In genomic region chr9:112696461-112696860, GRCh38 we compare ENCODE assay signal across 15 cellular contexts.
"Had no signal": no experiment of that assay in that cellular context is flagged by ENCODE, and none has a peak within 500 bp of the region (broad histone marks: within the 10 kb centered on the region; RNA-seq: fewer than 3 reads in every experiment).

No MANE protein-coding gene starts in this region.

- H3K27me3 ChIP-seq: esophagus squamous epithelium, gastroesophageal sphincter, neutrophil, spleen had no signal

- H3K4me3 Mint-ChIP-seq: dendritic cell treated with granulocyte-macrophage colony-stimulating factor and Interleukin-4, amounts not matched to agents 40 ng/mL and 50 ng/mL, for 4 days; naive thymus-derived CD8-positive, alpha-beta T cell; stimulated activated naive CD8-positive, alpha-beta T cell treated with anti-CD3 and anti-CD28 coated beads, Interleukin-15, Interleukin-2, amounts not matched to agents 100 ng/mL and 50 ng/mL, for 24 hours had no signal

- DNase-seq: esophagus squamous epithelium; foreskin fibroblast; glutamatergic neuron; islet precursor cell; mammary epithelial cell; mucosa of descending colon; naive thymus-derived CD8-positive, alpha-beta T cell; spleen; trophoblast cell had no signal

- H3K27ac Mint-ChIP-seq: dendritic cell treated with granulocyte-macrophage colony-stimulating factor and Interleukin-4, amounts not matched to agents 40 ng/mL and 50 ng/mL, for 4 days; stimulated activated naive CD8-positive, alpha-beta T cell treated with anti-CD3 and anti-CD28 coated beads, Interleukin-15, Interleukin-2, amounts not matched to agents 100 ng/mL and 50 ng/mL, for 24 hours had no signal

- ATAC-seq: gastroesophageal sphincter; left lobe of liver; mucosa of descending colon; naive thymus-derived CD8-positive, alpha-beta T cell; sciatic nerve had no signal

- H3K27me3 Mint-ChIP-seq: dendritic cell treated with granulocyte-macrophage colony-stimulating factor and Interleukin-4, amounts not matched to agents 40 ng/mL and 50 ng/mL, for 4 days; naive thymus-derived CD8-positive, alpha-beta T cell; stimulated activated naive CD8-positive, alpha-beta T cell treated with anti-CD3 and anti-CD28 coated beads, Interleukin-15, Interleukin-2, amounts not matched to agents 100 ng/mL and 50 ng/mL, for 24 hours had no signal

- H3K4me1 ChIP-seq: gastroesophageal sphincter had no signal

- H3K27ac ChIP-seq: esophagus squamous epithelium, gastroesophageal sphincter, neutrophil, spleen had no signal

- H3K9me3 ChIP-seq: esophagus squamous epithelium, gastroesophageal sphincter, mucosa of descending colon, neutrophil, spleen had no signal

- H3K4me3 ChIP-seq: esophagus squamous epithelium, gastroesophageal sphincter, mucosa of descending colon, spleen had no signal

- H3K9me3 Mint-ChIP-seq: dendritic cell treated with granulocyte-macrophage colony-stimulating factor and Interleukin-4, amounts not matched to agents 40 ng/mL and 50 ng/mL, for 4 days; naive thymus-derived CD8-positive, alpha-beta T cell; stimulated activated naive CD8-positive, alpha-beta T cell treated with anti-CD3 and anti-CD28 coated beads, Interleukin-15, Interleukin-2, amounts not matched to agents 100 ng/mL and 50 ng/mL, for 24 hours had no signal
